ENCODE assay signal across 10 cellular contexts in genomic region chr10:87816163-87816841, GRCh38. TPM values are rescaled to one million over a fixed set of nuclear protein-coding genes. Genes with fewer than 3 reads are reported as not detected.
A peak's percentile ranks its signal among the peaks of the same experiment; 100 is the strongest.
DNase-seq lines count a peak whose midpoint lies in the region; FAIRE-seq and TF ChIP-seq lines count a peak whose summit lies in the region.
"Had no signal": no experiment of that assay in that cellular context is flagged by ENCODE, and none has a peak within 500 bp of the region (broad histone marks: within the 10 kb centered on the region; RNA-seq: fewer than 3 reads in every experiment).

No MANE protein-coding gene starts in this region.

- H3K27ac ChIP-seq in osteoblast (ENCODE audit: low read depth, low read length): no peak overlapping the region

- H3K4me3 ChIP-seq in MG63 (peak overlapping the region; percentile 84), osteoblast (ENCODE audit: insufficient read depth, low read length) (peak overlapping the region; percentile 96)

- H3K79me2 ChIP-seq in osteoblast (ENCODE audit: insufficient read depth, low read length): peaks cover 67% of the 10 kb centered on the region

- H2AFZ ChIP-seq in osteoblast (ENCODE audit: low read length): no peak overlapping the region

- peaks cover 12% of the 10 kb centered on the region for H3K4me1 ChIP-seq in osteoblast (ENCODE audit: insufficient read depth, low read length)

- H4K20me1 ChIP-seq in osteoblast (ENCODE audit: insufficient read depth, low read length): peaks cover 20% of the 10 kb centered on the region

- peak; percentile 27 for DNase-seq in SIG-M5 treated with dmso at 0.1 percent for 504 hours (lab: John Stamatoyannopoulos, UW; ENCODE audit: unreplicated experiment)
- DNase-seq in SIG-M5 (lab: John Stamatoyannopoulos, UW): no peak
- DNase-seq in MG63: no peak
- DNase-seq in osteoblast (ENCODE audit: insufficient read length, low spot score, missing footprints): no peak
- no peak for DNase-seq in NCI-H2227 (lab: John Stamatoyannopoulos, UW; ENCODE audit: unreplicated experiment)
- no peak for DNase-seq in foreskin melanocyte
- no peak for DNase-seq in activated effector memory CD4-positive, alpha-beta T cell treated with anti-CD3 and anti-CD28 coated beads, Interleukin-2, amount 50 U/mL, for 16 hours
- DNase-seq: stimulated activated CD4-positive, alpha-beta T cell treated with anti-CD3 and anti-CD28 coated beads, Interleukin-4, amount 100 ng/mL, for 1 hour had no signal

- peak; percentile 5 for FAIRE-seq in colon (lab: Jason Lieb, UNC)
- FAIRE-seq: endometrium had no signal

- H3K9me3 ChIP-seq in MG63: no peaks in the 10 kb centered on the region
- no peaks in the 10 kb centered on the region for H3K9me3 ChIP-seq in osteoblast (ENCODE audit: low read depth, low read length)

- H3K27me3 ChIP-seq in MG63 (no peaks in the 10 kb centered on the region), osteoblast (ENCODE audit: insufficient read depth, low read length) (no peaks in the 10 kb centered on the region)

- peak overlapping the region; percentile 97 for H3K4me2 ChIP-seq in osteoblast (ENCODE audit: insufficient read depth, low read length)

- H3K36me3 ChIP-seq in MG63 (peaks cover 30% of the 10 kb centered on the region), osteoblast (ENCODE audit: insufficient read depth, low read length) (peaks cover 9% of the 10 kb centered on the region)

- peak; percentile 26 for TF ChIP-seq CTCF in osteoblast (IDR thresholded peaks at IDR 0.05; ENCODE audit: extremely low read depth, low read depth, low read length)

RNA-seq across cellular contexts. Expression of gene ATAD1, which starts 1.7 kb away (rescaled TPM):
- total RNA-seq in MG63 (2014; rRNA removed; shearing (Covaris generic); ENCODE audit: low replicate concordance): 26.9 and 43.8 TPM in 2 replicates
- 43.8 and 43.9 TPM in 2 replicates for total RNA-seq in osteoblast

RNA-seq across cellular contexts. Expression of gene KLLN, which starts 47.0 kb away (rescaled TPM):
- total RNA-seq in MG63 (2014; rRNA removed; shearing (Covaris generic); ENCODE audit: low replicate concordance): not detected in 2 replicates
- total RNA-seq in osteoblast: 0.59 and 0.72 TPM in 2 replicates

RNA-seq across cellular contexts. Expression of gene PTEN, which starts 47.1 kb away (rescaled TPM):
- total RNA-seq in MG63 (2014; rRNA removed; shearing (Covaris generic); ENCODE audit: low replicate concordance): 19.6 and 25.0 TPM in 2 replicates
- 169 and 193 TPM in 2 replicates for total RNA-seq in osteoblast
